In genomic region chr7:92179393-92179924, GRCh38 we compare ENCODE assay signal across 1 cellular context.
TF ChIP-seq lines count a peak whose summit lies in the region.

No MANE protein-coding gene starts in this region.

TF ChIP-seq in GM12878, 131 proteins besides CTCF, POLR2A, EP300 and RAD21 (continued from another document):
- TF ChIP-seq, protein P1, sequence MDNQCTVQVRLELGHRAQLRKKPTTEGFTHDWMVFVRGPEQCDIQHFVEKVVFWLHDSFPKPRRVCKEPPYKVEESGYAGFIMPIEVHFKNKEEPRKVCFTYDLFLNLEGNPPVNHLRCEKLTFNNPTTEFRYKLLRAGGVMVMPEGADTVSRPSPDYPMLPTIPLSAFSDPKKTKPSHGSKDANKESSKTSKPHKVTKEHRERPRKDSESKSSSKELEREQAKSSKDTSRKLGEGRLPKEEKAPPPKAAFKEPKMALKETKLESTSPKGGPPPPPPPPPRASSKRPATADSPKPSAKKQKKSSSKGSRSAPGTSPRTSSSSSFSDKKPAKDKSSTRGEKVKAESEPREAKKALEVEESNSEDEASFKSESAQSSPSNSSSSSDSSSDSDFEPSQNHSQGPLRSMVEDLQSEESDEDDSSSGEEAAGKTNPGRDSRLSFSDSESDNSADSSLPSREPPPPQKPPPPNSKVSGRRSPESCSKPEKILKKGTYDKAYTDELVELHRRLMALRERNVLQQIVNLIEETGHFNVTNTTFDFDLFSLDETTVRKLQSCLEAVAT (IDR thresholded peaks at IDR 0.05): no peak
- TF ChIP-seq TCF3 (IDR thresholded peaks at IDR 0.05; ENCODE audit: borderline replicate concordance, insufficient read depth, low read depth, low read length) (no peak), BACH1 (IDR thresholded peaks at IDR 0.05; ENCODE audit: borderline replicate concordance) (no peak), ZBTB4 (CRISPR knock-in tag; IDR thresholded peaks at IDR 0.05) (no peak), CBX3 (IDR thresholded peaks at IDR 0.05; ENCODE audit: borderline replicate concordance, low read depth) (no peak), NR2C1 (IDR thresholded peaks at IDR 0.05) (no peak), CHD2 (IDR thresholded peaks at IDR 0.05; ENCODE audit: borderline replicate concordance, low read depth, low read length) (no peak), YY1 (IDR thresholded peaks at IDR 0.05; ENCODE audit: low read depth, low read length) (no peak), KAT2A (conservative IDR thresholded peaks at IDR 0.05; ENCODE audit: control insufficient read depth, low read depth, low read length) (no peak), ZNF217 (IDR thresholded peaks at IDR 0.05) (no peak), BRCA1 (IDR thresholded peaks at IDR 0.05; ENCODE audit: low read depth, low read length) (no peak), NR2F1 (conservative IDR thresholded peaks at IDR 0.05) (no peak), SPI1 (IDR thresholded peaks at IDR 0.05; ENCODE audit: borderline replicate concordance, insufficient read depth, low read depth, low read length) (no peak), SMARCA5 (IDR thresholded peaks at IDR 0.05) (no peak), SRF (IDR thresholded peaks at IDR 0.05; ENCODE audit: low read depth in 2 of 2, low read length in 2 of 2) (no peak)
